Comparison of ENCODE assay signal across 1 cellular context in genomic region chr2:65053199-65053598, GRCh38.
TF ChIP-seq lines count a peak whose summit lies in the region.

No MANE protein-coding gene starts in this region.

TF ChIP-seq in GM12878, 131 proteins besides CTCF, POLR2A, EP300 and RAD21 (continued from another document and continues in another):
- TF ChIP-seq, protein P1, sequence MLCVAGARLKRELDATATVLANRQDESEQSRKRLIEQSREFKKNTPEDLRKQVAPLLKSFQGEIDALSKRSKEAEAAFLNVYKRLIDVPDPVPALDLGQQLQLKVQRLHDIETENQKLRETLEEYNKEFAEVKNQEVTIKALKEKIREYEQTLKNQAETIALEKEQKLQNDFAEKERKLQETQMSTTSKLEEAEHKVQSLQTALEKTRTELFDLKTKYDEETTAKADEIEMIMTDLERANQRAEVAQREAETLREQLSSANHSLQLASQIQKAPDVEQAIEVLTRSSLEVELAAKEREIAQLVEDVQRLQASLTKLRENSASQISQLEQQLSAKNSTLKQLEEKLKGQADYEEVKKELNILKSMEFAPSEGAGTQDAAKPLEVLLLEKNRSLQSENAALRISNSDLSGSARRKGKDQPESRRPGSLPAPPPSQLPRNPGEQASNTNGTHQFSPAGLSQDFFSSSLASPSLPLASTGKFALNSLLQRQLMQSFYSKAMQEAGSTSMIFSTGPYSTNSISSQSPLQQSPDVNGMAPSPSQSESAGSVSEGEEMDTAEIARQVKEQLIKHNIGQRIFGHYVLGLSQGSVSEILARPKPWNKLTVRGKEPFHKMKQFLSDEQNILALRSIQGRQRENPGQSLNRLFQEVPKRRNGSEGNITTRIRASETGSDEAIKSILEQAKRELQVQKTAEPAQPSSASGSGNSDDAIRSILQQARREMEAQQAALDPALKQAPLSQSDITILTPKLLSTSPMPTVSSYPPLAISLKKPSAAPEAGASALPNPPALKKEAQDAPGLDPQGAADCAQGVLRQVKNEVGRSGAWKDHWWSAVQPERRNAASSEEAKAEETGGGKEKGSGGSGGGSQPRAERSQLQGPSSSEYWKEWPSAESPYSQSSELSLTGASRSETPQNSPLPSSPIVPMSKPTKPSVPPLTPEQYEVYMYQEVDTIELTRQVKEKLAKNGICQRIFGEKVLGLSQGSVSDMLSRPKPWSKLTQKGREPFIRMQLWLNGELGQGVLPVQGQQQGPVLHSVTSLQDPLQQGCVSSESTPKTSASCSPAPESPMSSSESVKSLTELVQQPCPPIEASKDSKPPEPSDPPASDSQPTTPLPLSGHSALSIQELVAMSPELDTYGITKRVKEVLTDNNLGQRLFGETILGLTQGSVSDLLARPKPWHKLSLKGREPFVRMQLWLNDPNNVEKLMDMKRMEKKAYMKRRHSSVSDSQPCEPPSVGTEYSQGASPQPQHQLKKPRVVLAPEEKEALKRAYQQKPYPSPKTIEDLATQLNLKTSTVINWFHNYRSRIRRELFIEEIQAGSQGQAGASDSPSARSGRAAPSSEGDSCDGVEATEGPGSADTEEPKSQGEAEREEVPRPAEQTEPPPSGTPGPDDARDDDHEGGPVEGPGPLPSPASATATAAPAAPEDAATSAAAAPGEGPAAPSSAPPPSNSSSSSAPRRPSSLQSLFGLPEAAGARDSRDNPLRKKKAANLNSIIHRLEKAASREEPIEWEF (IDR thresholded peaks at IDR 0.05; ENCODE audit: insufficient replicate concordance, low read depth, low read length): peak; percentile 89
- TF ChIP-seq KAT2A (conservative IDR thresholded peaks at IDR 0.05; ENCODE audit: control insufficient read depth, low read depth, low read length): no peak
- TF ChIP-seq LARP7 (IDR thresholded peaks at IDR 0.05): no peak
- TF ChIP-seq CBFB (IDR thresholded peaks at IDR 0.05; ENCODE audit: low read depth): peak; percentile 82
- no peak for TF ChIP-seq KLF5 (IDR thresholded peaks at IDR 0.05; ENCODE audit: partially characterized antibody)
- peak; percentile 41; the same call in 1 of the 2 replicates for TF ChIP-seq POLR2AphosphoS5 (IDR thresholded peaks at IDR 0.05; ENCODE audit: low read length)
- TF ChIP-seq JUNB (IDR thresholded peaks at IDR 0.05): peak; percentile 71
- 0 out of 2 replicates have a peak, but pooled peaks have one; percentile 35 for TF ChIP-seq NR2F1 (conservative IDR thresholded peaks at IDR 0.05)
- peak; percentile 29; the same call in 1 of the 2 replicates for TF ChIP-seq BMI1 (IDR thresholded peaks at IDR 0.05; ENCODE audit: borderline replicate concordance)
- TF ChIP-seq, protein P2, sequence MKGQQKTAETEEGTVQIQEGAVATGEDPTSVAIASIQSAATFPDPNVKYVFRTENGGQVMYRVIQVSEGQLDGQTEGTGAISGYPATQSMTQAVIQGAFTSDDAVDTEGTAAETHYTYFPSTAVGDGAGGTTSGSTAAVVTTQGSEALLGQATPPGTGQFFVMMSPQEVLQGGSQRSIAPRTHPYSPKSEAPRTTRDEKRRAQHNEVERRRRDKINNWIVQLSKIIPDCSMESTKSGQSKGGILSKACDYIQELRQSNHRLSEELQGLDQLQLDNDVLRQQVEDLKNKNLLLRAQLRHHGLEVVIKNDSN (IDR thresholded peaks at IDR 0.05; ENCODE audit: borderline replicate concordance, extremely low read length, insufficient read depth, low read depth, low read length): peak; percentile 68
- TF ChIP-seq BCL3 (IDR thresholded peaks at IDR 0.05; ENCODE audit: borderline replicate concordance, insufficient read depth, low read depth, low read length, poor library complexity, severe bottlenecking): peak; percentile 50
- TF ChIP-seq CREB1 (IDR thresholded peaks at IDR 0.05; ENCODE audit: low read depth): peak; percentile 41; the same call in 1 of the 2 replicates
- TF ChIP-seq MEF2A (IDR thresholded peaks at IDR 0.05; ENCODE audit: insufficient read depth, low read depth, low read length): peak; percentile 86
- peak; percentile 98 for TF ChIP-seq SPI1 (IDR thresholded peaks at IDR 0.05; ENCODE audit: borderline replicate concordance, insufficient read depth, low read depth, low read length)
- TF ChIP-seq IKZF2 (IDR thresholded peaks at IDR 0.05): peak; percentile 81 to 83; a peak in 3 of 4 replicates
- TF ChIP-seq, protein P3, sequence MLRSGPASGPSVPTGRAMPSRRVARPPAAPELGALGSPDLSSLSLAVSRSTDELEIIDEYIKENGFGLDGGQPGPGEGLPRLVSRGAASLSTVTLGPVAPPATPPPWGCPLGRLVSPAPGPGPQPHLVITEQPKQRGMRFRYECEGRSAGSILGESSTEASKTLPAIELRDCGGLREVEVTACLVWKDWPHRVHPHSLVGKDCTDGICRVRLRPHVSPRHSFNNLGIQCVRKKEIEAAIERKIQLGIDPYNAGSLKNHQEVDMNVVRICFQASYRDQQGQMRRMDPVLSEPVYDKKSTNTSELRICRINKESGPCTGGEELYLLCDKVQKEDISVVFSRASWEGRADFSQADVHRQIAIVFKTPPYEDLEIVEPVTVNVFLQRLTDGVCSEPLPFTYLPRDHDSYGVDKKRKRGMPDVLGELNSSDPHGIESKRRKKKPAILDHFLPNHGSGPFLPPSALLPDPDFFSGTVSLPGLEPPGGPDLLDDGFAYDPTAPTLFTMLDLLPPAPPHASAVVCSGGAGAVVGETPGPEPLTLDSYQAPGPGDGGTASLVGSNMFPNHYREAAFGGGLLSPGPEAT (IDR thresholded peaks at IDR 0.05; ENCODE audit: low read depth): peak; percentile 80
- peak; percentile 75; the same call in 1 of the 2 replicates for TF ChIP-seq MXI1 (IDR thresholded peaks at IDR 0.05; ENCODE audit: low read depth, low read length)
- TF ChIP-seq PAX5 (IDR thresholded peaks at IDR 0.05; ENCODE audit: borderline replicate concordance, low read depth, low read length): peak; percentile 83
- TF ChIP-seq IKZF1 (conservative IDR thresholded peaks at IDR 0.05): peak; percentile 72
- TF ChIP-seq IRF4 (IDR thresholded peaks at IDR 0.05; ENCODE audit: low read depth, low read length): peak; percentile 94
- TF ChIP-seq TBL1XR1 (IDR thresholded peaks at IDR 0.05; ENCODE audit: low read depth, low read length): peak; percentile 84; the same call in 1 of the 2 replicates
- peak; percentile 37; the same call in 1 of the 2 replicates for TF ChIP-seq SMARCA5 (IDR thresholded peaks at IDR 0.05)
- TF ChIP-seq TARDBP (IDR thresholded peaks at IDR 0.05; ENCODE audit: borderline replicate concordance): no peak
- no peak for TF ChIP-seq RFX5 (IDR thresholded peaks at IDR 0.05; ENCODE audit: low read depth, low read length)
- TF ChIP-seq ZNF687 (IDR thresholded peaks at IDR 0.05): peak; percentile 61; the same call in 1 of the 2 replicates
- TF ChIP-seq NR2C2 (IDR thresholded peaks at IDR 0.05; ENCODE audit: borderline replicate concordance, control insufficient read depth, insufficient read length, low read depth): no peak
- TF ChIP-seq NRF1 (conservative IDR thresholded peaks at IDR 0.05; ENCODE audit: low read depth, low read length): no peak
- 0 out of 2 replicates have a peak, but pooled peaks have one; percentile 35 for TF ChIP-seq ASH2L (IDR thresholded peaks at IDR 0.05; ENCODE audit: borderline replicate concordance, low read depth)
- no peak for TF ChIP-seq CBX3 (IDR thresholded peaks at IDR 0.05; ENCODE audit: borderline replicate concordance, low read depth)
- TF ChIP-seq BHLHE40 (IDR thresholded peaks at IDR 0.05; ENCODE audit: borderline replicate concordance in 1 of 2, low read depth in 2 of 2, low read length in 1 of 2): peak; percentile 91 to 94
- peak; percentile 74 for TF ChIP-seq EED (IDR thresholded peaks at IDR 0.05; ENCODE audit: low read depth)
- TF ChIP-seq CREM (IDR thresholded peaks at IDR 0.05; ENCODE audit: low read depth): peak; percentile 73; the same call in 1 of the 2 replicates
- no peak for TF ChIP-seq ZNF217 (IDR thresholded peaks at IDR 0.05)
- TF ChIP-seq USF2 (IDR thresholded peaks at IDR 0.05; ENCODE audit: borderline replicate concordance, low read depth, low read length): peak; percentile 82
- no peak for TF ChIP-seq SIN3A (IDR thresholded peaks at IDR 0.05; ENCODE audit: low read depth, low read length)
- peak; percentile 17 for TF ChIP-seq PBX3 (IDR thresholded peaks at IDR 0.05; ENCODE audit: insufficient replicate concordance, low read depth, low read length)
- TF ChIP-seq SP1 (IDR thresholded peaks at IDR 0.05; ENCODE audit: low read depth, low read length): peak; percentile 64
- TF ChIP-seq CHD2 (IDR thresholded peaks at IDR 0.05; ENCODE audit: borderline replicate concordance, low read depth, low read length): peak; percentile 67; the same call in 1 of the 2 replicates
- no peak for TF ChIP-seq ZNF274 (IDR thresholded peaks at IDR 0.05; ENCODE audit: insufficient read depth, insufficient read length)
- TF ChIP-seq TCF12 (IDR thresholded peaks at IDR 0.05; ENCODE audit: low read depth, low read length): 0 out of 2 replicates have a peak, but pooled peaks have one; percentile 35
- TF ChIP-seq MTA3 (IDR thresholded peaks at IDR 0.05; ENCODE audit: borderline replicate concordance, low read length): peak; percentile 50; the same call in 1 of the 2 replicates
- TF ChIP-seq SMC3 (IDR thresholded peaks at IDR 0.05; ENCODE audit: borderline replicate concordance, low read length): no peak
- TF ChIP-seq SKIL (IDR thresholded peaks at IDR 0.05; ENCODE audit: low read depth, poor library complexity, severe bottlenecking): peak; percentile 33
- TF ChIP-seq POU2F2 (IDR thresholded peaks at IDR 0.05; ENCODE audit: borderline replicate concordance, low read depth, low read length): peak; percentile 67; the same call in 1 of the 3 replicates
